In the genomic region with DNA sequence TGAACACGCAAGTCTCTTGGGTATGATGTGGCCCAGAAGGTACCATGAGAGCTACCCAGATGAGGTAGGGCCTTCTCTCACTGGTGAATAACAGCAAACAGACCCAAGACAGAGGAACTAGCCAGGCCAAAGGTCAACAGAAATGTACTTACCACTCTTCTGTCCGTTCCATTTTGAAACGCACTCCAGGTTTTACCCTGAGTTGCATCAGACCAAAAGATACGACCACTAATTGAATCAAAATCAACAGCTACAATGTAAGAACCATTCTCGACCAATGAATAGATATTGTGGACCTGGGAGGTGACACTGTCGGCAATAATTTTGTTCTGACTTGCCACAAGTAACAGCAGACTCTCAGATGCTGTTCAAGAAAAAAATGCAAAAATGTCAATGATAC, we compare ENCODE assay signal across 1 cellular context.
TF ChIP-seq lines count a peak whose summit lies in the region.

No MANE protein-coding gene starts in this region.

TF ChIP-seq in K562, 482 proteins besides CTCF, POLR2A, EP300 and RAD21 (continued from another document and continues in another):
- TF ChIP-seq, protein P1, sequence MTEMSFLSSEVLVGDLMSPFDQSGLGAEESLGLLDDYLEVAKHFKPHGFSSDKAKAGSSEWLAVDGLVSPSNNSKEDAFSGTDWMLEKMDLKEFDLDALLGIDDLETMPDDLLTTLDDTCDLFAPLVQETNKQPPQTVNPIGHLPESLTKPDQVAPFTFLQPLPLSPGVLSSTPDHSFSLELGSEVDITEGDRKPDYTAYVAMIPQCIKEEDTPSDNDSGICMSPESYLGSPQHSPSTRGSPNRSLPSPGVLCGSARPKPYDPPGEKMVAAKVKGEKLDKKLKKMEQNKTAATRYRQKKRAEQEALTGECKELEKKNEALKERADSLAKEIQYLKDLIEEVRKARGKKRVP (CRISPR knock-in tag; IDR thresholded peaks at IDR 0.05), result peak; percentile 71; the same call in 1 of the 2 replicates
- TF ChIP-seq ZC3H8 (IDR thresholded peaks at IDR 0.05) (no peak), SIRT6 (IDR thresholded peaks at IDR 0.05; ENCODE audit: low read depth, low read length) (no peak), IFI16 (CRISPR knock-in tag; IDR thresholded peaks at IDR 0.05) (no peak), CHAMP1 (IDR thresholded peaks at IDR 0.05) (no peak), MYNN (IDR thresholded peaks at IDR 0.05) (no peak), MYNN (CRISPR knock-in tag; IDR thresholded peaks at IDR 0.05) (no peak), ZNF124 (CRISPR knock-in tag; IDR thresholded peaks at IDR 0.05) (no peak), PKNOX1 (IDR thresholded peaks at IDR 0.05) (no peak), GTF2F1 (IDR thresholded peaks at IDR 0.05; ENCODE audit: low read depth, low read length) (no peak), NCOA1 (IDR thresholded peaks at IDR 0.05; ENCODE audit: low read depth) (no peak), SUPT5H (IDR thresholded peaks at IDR 0.05) (no peak), EHMT2 (IDR thresholded peaks at IDR 0.05) (no peak), SMAD4 (CRISPR knock-in tag; conservative IDR thresholded peaks at IDR 0.05) (peak; percentile 37; the same call in 1 of the 2 replicates), NR2C1 (IDR thresholded peaks at IDR 0.05) (peak; percentile 55; the same call in 1 of the 2 replicates), NR2C1 (tag; IDR thresholded peaks at IDR 0.05) (peak; percentile 86), NR2C2 (CRISPR knock-in tag; IDR thresholded peaks at IDR 0.05) (no peak), NR2C2 (tag; IDR thresholded peaks at IDR 0.05) (peak; percentile 85), CXXC5 (CRISPR knock-in tag; IDR thresholded peaks at IDR 0.05) (peak; percentile 32; the same call in 1 of the 2 replicates), DMBX1 (CRISPR knock-in tag; IDR thresholded peaks at IDR 0.05; ENCODE audit: borderline replicate concordance) (peak; percentile 70; the same call in 1 of the 2 replicates), CREBBP (IDR thresholded peaks at IDR 0.05; ENCODE audit: low read depth, low read length) (no peak), BRF2 (IDR thresholded peaks at IDR 0.05; ENCODE audit: borderline replicate concordance, insufficient read depth, insufficient read length) (no peak), ZNF584 (CRISPR knock-in tag; IDR thresholded peaks at IDR 0.05; ENCODE audit: low read depth) (peak; percentile 84), EGR1 (conservative IDR thresholded peaks at IDR 0.05) (no peak), L3MBTL2 (IDR thresholded peaks at IDR 0.05) (0 out of 2 replicates have a peak, but pooled peaks have one; percentile 19), GTF2A2 (tag; IDR thresholded peaks at IDR 0.05) (no peak), ZNF143 (CRISPR knock-in tag; IDR thresholded peaks at IDR 0.05) (no peak), CBFA2T3 (IDR thresholded peaks at IDR 0.05) (no peak), CSDE1 (IDR thresholded peaks at IDR 0.05) (no peak), GATAD2B (IDR thresholded peaks at IDR 0.05; ENCODE audit: borderline replicate concordance) (no peak), ZNF197 (CRISPR knock-in tag; IDR thresholded peaks at IDR 0.05; ENCODE audit: low read depth) (peak; percentile 63; the same call in 1 of the 2 replicates), ZNF589 (CRISPR knock-in tag; IDR thresholded peaks at IDR 0.05; ENCODE audit: low read depth) (peak; percentile 89), ZNF324 (CRISPR knock-in tag; IDR thresholded peaks at IDR 0.05) (no peak), NRF1 (conservative IDR thresholded peaks at IDR 0.05 in 1 of 2, IDR thresholded peaks at IDR 0.05 in 1 of 2) (no peak), CEBPG (CRISPR knock-in tag; IDR thresholded peaks at IDR 0.05) (peak; percentile 78), CEBPG (tag; conservative IDR thresholded peaks at IDR 0.05 in 1 of 2, IDR thresholded peaks at IDR 0.05 in 1 of 2) (peak in 1 of 2 experiments; percentile 82; a peak in 2 of 4 replicates), ZNF318 (IDR thresholded peaks at IDR 0.05; ENCODE audit: borderline replicate concordance in 1 of 2, low read depth in 1 of 2) (no peak), ZNF740 (CRISPR knock-in tag; IDR thresholded peaks at IDR 0.05) (no peak), ZNF740 (tag; IDR thresholded peaks at IDR 0.05) (no peak), TFAP4 (CRISPR knock-in tag; IDR thresholded peaks at IDR 0.05; ENCODE audit: borderline replicate concordance) (no peak), POLR2B (IDR thresholded peaks at IDR 0.05; ENCODE audit: low read depth, partially characterized antibody) (no peak), MAZ (CRISPR knock-in tag; conservative IDR thresholded peaks at IDR 0.05 in 1 of 2, IDR thresholded peaks at IDR 0.05 in 1 of 2) (0 out of 4 replicates have a peak, but pooled peaks of 1 of the 2 experiments have one; percentile 5), BRF1 (IDR thresholded peaks at IDR 0.05; ENCODE audit: borderline replicate concordance, extremely low read depth, insufficient read length) (no peak)
- TF ChIP-seq, protein P2, sequence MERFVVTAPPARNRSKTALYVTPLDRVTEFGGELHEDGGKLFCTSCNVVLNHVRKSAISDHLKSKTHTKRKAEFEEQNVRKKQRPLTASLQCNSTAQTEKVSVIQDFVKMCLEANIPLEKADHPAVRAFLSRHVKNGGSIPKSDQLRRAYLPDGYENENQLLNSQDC (CRISPR knock-in tag; IDR thresholded peaks at IDR 0.05), result no peak
- TF ChIP-seq, protein P3, sequence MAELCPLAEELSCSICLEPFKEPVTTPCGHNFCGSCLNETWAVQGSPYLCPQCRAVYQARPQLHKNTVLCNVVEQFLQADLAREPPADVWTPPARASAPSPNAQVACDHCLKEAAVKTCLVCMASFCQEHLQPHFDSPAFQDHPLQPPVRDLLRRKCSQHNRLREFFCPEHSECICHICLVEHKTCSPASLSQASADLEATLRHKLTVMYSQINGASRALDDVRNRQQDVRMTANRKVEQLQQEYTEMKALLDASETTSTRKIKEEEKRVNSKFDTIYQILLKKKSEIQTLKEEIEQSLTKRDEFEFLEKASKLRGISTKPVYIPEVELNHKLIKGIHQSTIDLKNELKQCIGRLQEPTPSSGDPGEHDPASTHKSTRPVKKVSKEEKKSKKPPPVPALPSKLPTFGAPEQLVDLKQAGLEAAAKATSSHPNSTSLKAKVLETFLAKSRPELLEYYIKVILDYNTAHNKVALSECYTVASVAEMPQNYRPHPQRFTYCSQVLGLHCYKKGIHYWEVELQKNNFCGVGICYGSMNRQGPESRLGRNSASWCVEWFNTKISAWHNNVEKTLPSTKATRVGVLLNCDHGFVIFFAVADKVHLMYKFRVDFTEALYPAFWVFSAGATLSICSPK (IDR thresholded peaks at IDR 0.05; ENCODE audit: borderline replicate concordance), result no peak
- TF ChIP-seq, protein P4, sequence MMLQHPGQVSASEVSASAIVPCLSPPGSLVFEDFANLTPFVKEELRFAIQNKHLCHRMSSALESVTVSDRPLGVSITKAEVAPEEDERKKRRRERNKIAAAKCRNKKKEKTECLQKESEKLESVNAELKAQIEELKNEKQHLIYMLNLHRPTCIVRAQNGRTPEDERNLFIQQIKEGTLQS (IDR thresholded peaks at IDR 0.05), result peak; percentile 31; the same call in 1 of the 2 replicates
- TF ChIP-seq, protein P4 (CRISPR knock-in tag; conservative IDR thresholded peaks at IDR 0.05), result no peak
